ENCODE assay signal across 8 cellular contexts in the genomic region with DNA sequence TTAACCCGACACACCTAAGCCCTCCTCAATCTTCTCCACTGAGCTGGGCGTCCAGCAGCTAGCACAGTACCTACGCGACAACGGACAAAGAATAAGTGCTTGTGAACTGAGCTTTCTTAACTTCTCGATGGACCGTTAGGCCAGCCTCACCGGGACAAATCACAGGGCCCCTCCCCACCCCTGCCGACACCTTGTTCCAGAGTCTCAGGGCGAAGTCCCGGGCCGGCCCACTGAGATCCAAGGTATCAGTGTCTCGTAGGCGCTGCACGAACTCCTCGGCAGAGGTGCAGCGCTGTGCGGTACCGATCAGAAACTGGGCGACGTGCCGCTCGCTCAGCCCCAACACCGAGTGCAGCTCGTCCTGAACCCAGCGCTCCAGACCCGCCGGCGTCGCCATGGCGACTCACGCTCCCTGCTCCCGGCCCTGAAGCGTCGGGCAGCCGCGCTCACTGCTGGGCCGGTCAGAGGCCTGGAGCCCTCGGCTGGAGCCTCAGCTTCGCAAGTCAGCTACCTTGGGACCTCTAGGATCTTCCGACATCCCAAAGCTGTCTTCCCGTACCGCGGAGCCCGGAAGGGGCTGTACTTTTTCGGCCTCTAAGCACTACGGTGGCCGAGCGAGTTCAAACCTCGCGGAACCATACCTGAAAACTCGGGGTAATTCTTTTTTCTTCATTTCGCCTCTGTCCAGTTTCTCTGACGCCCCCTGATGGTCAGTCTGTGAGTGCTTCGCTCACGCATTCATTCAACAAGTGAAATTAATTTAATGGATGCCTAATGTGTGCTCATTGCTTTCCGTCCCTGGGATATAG. TPM values are rescaled to one million over a fixed set of nuclear protein-coding genes. Genes with fewer than 3 reads are reported as not detected.
DNase-seq lines count a peak whose midpoint lies in the region; ATAC-seq and TF ChIP-seq lines count a peak whose summit lies in the region.

A gene (minus strand): TSS at position 562 of the 809 bp plus-strand sequence. CDS start 165 bp downstream, at position 397.

- H3K4me3 ChIP-seq in MM.1S (ENCODE audit: low read length) = peak within 1 kb of the TSS; percentile 92
- H3K4me3 ChIP-seq in SJCRH30 = peak within 1 kb of the TSS; percentile 80
- H3K4me3 ChIP-seq in neural progenitor cell = peak within 1 kb of the TSS; percentile 94

- H3K4me2 ChIP-seq in MM.1S (ENCODE audit: low read depth, low read length) = peak within 1 kb of the TSS; percentile 68
- H3K4me2 ChIP-seq in neural progenitor cell = peak within 1 kb of the TSS; percentile 87

- H3K9me3 Mint-ChIP-seq in neural progenitor cell = no peaks in the 10 kb centered on the region

- H3K4me1 ChIP-seq in MM.1S (ENCODE audit: low read length) (no peaks in the 10 kb centered on the region), SJCRH30 (no peaks in the 10 kb centered on the region), foreskin keratinocyte (peaks cover 2% of the 10 kb centered on the region), neural progenitor cell (peaks cover 3% of the 10 kb centered on the region)

- H2AFZ ChIP-seq in MM.1S (ENCODE audit: low read length) = peak within 1 kb of the TSS; percentile 76
- peak within 1 kb of the TSS; percentile 66 for H2AFZ ChIP-seq in neural progenitor cell (replicated peaks)

- H4K20me1 ChIP-seq in MM.1S (ENCODE audit: insufficient read depth, low read length) (no peaks in the 10 kb centered on the region), neural progenitor cell (ENCODE audit: low read depth) (peaks cover 14% of the 10 kb centered on the region)

- H3K27ac Mint-ChIP-seq in neural progenitor cell = peak within 1 kb of the TSS; percentile 30

- no peaks in the 10 kb centered on the region for H3K27me3 ChIP-seq in MM.1S (replicated peaks; ENCODE audit: insufficient read depth, low read length)
- no peaks in the 10 kb centered on the region for H3K27me3 ChIP-seq in SJCRH30
- H3K27me3 ChIP-seq in foreskin keratinocyte = no peaks in the 10 kb centered on the region
- H3K27me3 ChIP-seq in neural progenitor cell = no peaks in the 10 kb centered on the region

- peaks cover 25% of the 10 kb centered on the region for H3K79me2 ChIP-seq in MM.1S (ENCODE audit: low read length)
- H3K79me2 ChIP-seq in neural progenitor cell (ENCODE audit: low read depth) = peaks cover 21% of the 10 kb centered on the region

- H3K36me3 ChIP-seq in MM.1S (replicated peaks; ENCODE audit: insufficient read depth, low read length) (0 out of 2 replicates have a peak, but pooled peaks cover 3% of the 10 kb centered on the region), SJCRH30 (peaks cover 18% of the 10 kb centered on the region), neural progenitor cell (no peaks in the 10 kb centered on the region)

- H3K36me3 Mint-ChIP-seq in neural progenitor cell = peaks cover 13% of the 10 kb centered on the region

- H3K9ac ChIP-seq in MM.1S (ENCODE audit: low read length) (peak within 1 kb of the TSS; percentile 65; the same call in 1 of the 2 replicates), neural progenitor cell (peak within 1 kb of the TSS; percentile 76)

- DNase-seq in EL (peak; percentile 98), H4 (ENCODE audit: low spot score) (peak; percentile 94), MM.1S (peak; percentile 93), SJCRH30 (peak; percentile 94 to 97), foreskin keratinocyte (peak; percentile 94 to 97), neural progenitor cell (ENCODE audit: low spot score) (peak; percentile 95), stromal cell of bone marrow (ENCODE audit: low read depth) (peak; percentile 98)
- peak; percentile 88 for DNase-seq in activated gamma-delta T cell treated with anti-CD3 and anti-CD28 coated beads, Interleukin-2, amount 50 U/mL, for 16 hours (ENCODE audit: low read depth)

- peak within 1 kb of the TSS; percentile 92 for H3K4me3 Mint-ChIP-seq in neural progenitor cell

- H3K4me1 Mint-ChIP-seq in neural progenitor cell = peaks cover 10% of the 10 kb centered on the region

- H3K27ac ChIP-seq in MM.1S (ENCODE audit: low read length) = peak within 1 kb of the TSS; percentile 19; the same call in 1 of the 2 replicates
- peak within 1 kb of the TSS; percentile 13; the same call in 1 of the 2 replicates for H3K27ac ChIP-seq in SJCRH30
- H3K27ac ChIP-seq in foreskin keratinocyte = no peak within 1 kb of the TSS
- no peak within 1 kb of the TSS for H3K27ac ChIP-seq in neural progenitor cell

- TF ChIP-seq CTCF in MM.1S (IDR thresholded peaks at IDR 0.05; ENCODE audit: low read length) (peak; percentile 86), foreskin keratinocyte (conservative IDR thresholded peaks at IDR 0.05) (peak; percentile 99), neural progenitor cell (IDR thresholded peaks at IDR 0.05) (peak; percentile 93)

- H3K9me2 ChIP-seq in MM.1S (replicated peaks; ENCODE audit: insufficient read depth, low read length) = no peaks in the 10 kb centered on the region

- peak; percentile 73 for ATAC-seq in foreskin keratinocyte

- 0 out of 2 replicates have a peak, but pooled peaks cover 9% of the 10 kb centered on the region for H3F3A ChIP-seq in MM.1S (ENCODE audit: insufficient read depth, low read length)
- H3F3A ChIP-seq in neural progenitor cell (ENCODE audit: low read depth) = peaks cover 17% of the 10 kb centered on the region

- H3K9me3 ChIP-seq in MM.1S (replicated peaks; ENCODE audit: insufficient read depth, low read length) (no peaks in the 10 kb centered on the region), SJCRH30 (replicated peaks) (no peaks in the 10 kb centered on the region), neural progenitor cell (ENCODE audit: low read depth) (no peaks in the 10 kb centered on the region)

- peaks cover 10% of the 10 kb centered on the region for H3K27me3 Mint-ChIP-seq in neural progenitor cell (ENCODE audit: insufficient read depth, low read depth)

RNA-seq across cellular contexts. Expression of the gene that starts here (rescaled TPM):
- 29.9 and 32.6 TPM in 2 replicates for total RNA-seq in H4 (2014; rRNA removed; shearing (Covaris generic))
- total RNA-seq in SJCRH30 (2014; rRNA removed; shearing (Covaris generic)) = 26.5 and 29.0 TPM in 2 replicates
- total RNA-seq in foreskin keratinocyte (38.1 and 42.5 TPM in 2 replicates), neural progenitor cell (ENCODE audit: low replicate concordance) (17.6 and 29.2 TPM in 2 replicates)
- 29.2 and 35.1 TPM in 2 replicates for polyA plus RNA-seq in foreskin keratinocyte

Comparison
In these comparisons a context has a peak if more than half of its experiments do, and no peak if none do; other contexts are left out.
1. H3K27ac ChIP-seq: peak in MM.1S (single experiment) and SJCRH30 (single experiment); none in foreskin keratinocyte (single experiment) and neural progenitor cell (single experiment).
2. Peak in every context shown above with its lines, with median percentiles within 50 percentile points of each other: DNase-seq, H3K4me3 ChIP-seq and CTCF ChIP-seq.